Comparison of ENCODE assay signal across 10 cellular contexts in the genomic region with DNA sequence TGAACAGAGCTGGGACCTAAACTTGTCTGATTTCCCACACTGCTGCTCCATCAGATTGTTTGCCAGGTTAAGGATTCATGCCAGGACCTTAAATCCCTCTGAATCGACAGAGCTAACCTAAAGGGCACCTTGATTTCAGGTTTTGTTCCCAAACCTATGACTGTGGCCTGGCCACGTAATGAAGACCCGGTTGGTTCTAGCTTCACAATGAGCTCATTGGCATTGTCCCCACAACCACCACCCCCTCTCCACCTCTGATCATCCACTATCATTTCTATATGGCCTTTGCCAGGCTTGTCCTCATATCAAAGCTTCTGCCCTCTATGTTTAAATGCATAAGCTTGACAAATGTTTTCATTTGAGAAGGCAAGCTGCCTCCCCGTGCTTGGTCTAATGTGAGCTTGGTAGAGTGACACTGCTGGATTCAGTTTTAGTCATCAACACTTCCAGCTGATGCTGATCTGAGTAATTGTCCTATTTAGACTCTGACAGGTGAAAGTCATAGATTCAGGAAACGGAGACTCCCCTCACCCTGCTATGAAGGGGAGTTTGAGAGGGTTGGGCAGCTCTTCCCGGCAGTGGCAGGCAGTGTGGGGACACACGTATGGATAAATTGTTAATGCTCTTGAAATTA.
DNase-seq lines count a peak whose midpoint lies in the region; ATAC-seq and TF ChIP-seq lines count a peak whose summit lies in the region.
"Had no signal": no experiment of that assay in that cellular context is flagged by ENCODE, and none has a peak within 500 bp of the region (broad histone marks: within the 10 kb centered on the region; RNA-seq: fewer than 3 reads in every experiment).

No MANE protein-coding gene starts in this region.

- 65% methylated on average over 6 of the region's 7 CpGs for WGBS in right lobe of liver (ENCODE audit: insufficient coverage, low coverage, low lambda C conversion rate, missing lambda C conversion rate)

- H3K27me3 ChIP-seq in dorsolateral prefrontal cortex (no peaks in the 10 kb centered on the region), right lobe of liver (no peaks in the 10 kb centered on the region)

- peak; percentile 96 for ATAC-seq in GM18508 (IDR thresholded peaks at IDR 0.05; ENCODE audit: insufficient read depth, unreplicated experiment)
- ATAC-seq in GM19397 (IDR thresholded peaks at IDR 0.05; ENCODE audit: unreplicated experiment) = peak; percentile 75
- ATAC-seq in HG02970 (IDR thresholded peaks at IDR 0.05; ENCODE audit: low FRiP score, unreplicated experiment) = peak; percentile 78
- no peak for ATAC-seq in right lobe of liver
- ATAC-seq: left colon had no signal

- no peaks in the 10 kb centered on the region for H3K4me1 ChIP-seq in right lobe of liver

- H3K9me3 ChIP-seq in right lobe of liver = no peaks in the 10 kb centered on the region

- H3K36me3 ChIP-seq in right lobe of liver = no peaks in the 10 kb centered on the region

- H3K4me3 ChIP-seq in dorsolateral prefrontal cortex (no peak overlapping the region), right lobe of liver (no peak overlapping the region)

- DNase-seq in activated T-cell treated with anti-CD3 and anti-CD28 coated beads, Interleukin-2, amount 50 U/mL, for 48 hours = peak; percentile 52 to 57
- no peak for DNase-seq in COR-L47 (lab: John Stamatoyannopoulos, UW)
- DNase-seq in dorsolateral prefrontal cortex = no peak
- no peak for DNase-seq in cortex of kidney (lab: John Stamatoyannopoulos, UW)
- DNase-seq in right lobe of liver = no peak
- DNase-seq: left colon had no signal

- no peak for TF ChIP-seq CTCF in dorsolateral prefrontal cortex (IDR thresholded peaks at IDR 0.05 in 54 of 56, conservative IDR thresholded peaks at IDR 0.05 in 2 of 56; ENCODE audit: low read depth in 1 of 56, partially characterized antibody in 56 of 56)
- TF ChIP-seq CTCF in right lobe of liver (IDR thresholded peaks at IDR 0.05) = no peak

- intact Hi-C loops in dorsolateral prefrontal cortex (cut with DNase I) = no loop called here
- intact Hi-C loops in right lobe of liver (cut with DNase I) = no loop called here

- H3K27ac ChIP-seq in dorsolateral prefrontal cortex (no peak overlapping the region), right lobe of liver (no peak overlapping the region)
- H3K27ac ChIP-seq: epithelial cell of prostate had no signal

- no peak for TF ChIP-seq POLR2A in right lobe of liver (IDR thresholded peaks at IDR 0.05)

Comparison
In these comparisons a context has a peak if more than half of its experiments do, and no peak if none do; other contexts are left out.
1. ATAC-seq: peak in GM18508 (single experiment), GM19397 (single experiment) and HG02970 (single experiment); none in right lobe of liver (0 of 4).
2. DNase-seq: peak in activated T-cell treated with anti-CD3 and anti-CD28 coated beads, Interleukin-2, amount 50 U/mL, for 48 hours (2 of 2); none in COR-L47 (single experiment), dorsolateral prefrontal cortex (0 of 10), cortex of kidney (single experiment) and right lobe of liver (0 of 3).